Comparison of ENCODE assay signal across 1 cellular context in the genomic region with DNA sequence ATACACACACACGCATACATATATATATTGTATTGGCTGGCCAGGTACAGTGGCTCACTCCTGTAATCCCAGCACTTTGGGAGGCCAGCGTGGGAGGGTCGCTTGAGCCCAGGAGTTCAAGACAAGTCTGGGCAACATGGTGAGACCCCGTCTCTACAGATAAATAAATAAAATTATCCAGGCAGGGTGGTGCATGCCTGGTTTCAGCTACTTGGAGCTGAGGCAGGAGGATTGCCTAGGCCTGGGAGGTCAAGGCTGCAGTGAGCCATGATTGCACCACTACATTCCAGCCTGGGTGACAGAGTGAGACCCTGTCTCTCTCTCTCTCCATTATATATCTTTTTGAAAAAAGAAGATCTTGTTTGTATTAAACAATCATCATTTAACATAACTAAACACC.
A peak's percentile ranks its signal among the peaks of the same experiment; 100 is the strongest.
TF ChIP-seq lines count a peak whose summit lies in the region.

No MANE protein-coding gene starts in this region.

TF ChIP-seq in HepG2, 621 proteins besides CTCF, POLR2A, EP300 and RAD21 (continued from another document and continues in another):
- TF ChIP-seq, protein P1, sequence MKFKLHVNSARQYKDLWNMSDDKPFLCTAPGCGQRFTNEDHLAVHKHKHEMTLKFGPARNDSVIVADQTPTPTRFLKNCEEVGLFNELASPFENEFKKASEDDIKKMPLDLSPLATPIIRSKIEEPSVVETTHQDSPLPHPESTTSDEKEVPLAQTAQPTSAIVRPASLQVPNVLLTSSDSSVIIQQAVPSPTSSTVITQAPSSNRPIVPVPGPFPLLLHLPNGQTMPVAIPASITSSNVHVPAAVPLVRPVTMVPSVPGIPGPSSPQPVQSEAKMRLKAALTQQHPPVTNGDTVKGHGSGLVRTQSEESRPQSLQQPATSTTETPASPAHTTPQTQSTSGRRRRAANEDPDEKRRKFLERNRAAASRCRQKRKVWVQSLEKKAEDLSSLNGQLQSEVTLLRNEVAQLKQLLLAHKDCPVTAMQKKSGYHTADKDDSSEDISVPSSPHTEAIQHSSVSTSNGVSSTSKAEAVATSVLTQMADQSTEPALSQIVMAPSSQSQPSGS (CRISPR knock-in tag; IDR thresholded peaks at IDR 0.05) = peak; percentile 31; the same call in 1 of the 2 replicates
- no peak for TF ChIP-seq SOX13 (IDR thresholded peaks at IDR 0.05)
- peak in 1 of 2 experiments; percentile 63; a peak in 2 of 4 replicates for TF ChIP-seq SOX13 (CRISPR knock-in tag; conservative IDR thresholded peaks at IDR 0.05 in 1 of 2, IDR thresholded peaks at IDR 0.05 in 1 of 2)
- TF ChIP-seq KMT2A (CRISPR knock-in tag; IDR thresholded peaks at IDR 0.05) = no peak
- peak; percentile 77; the same call in 1 of the 2 replicates for TF ChIP-seq NR2C2 (CRISPR knock-in tag; IDR thresholded peaks at IDR 0.05; ENCODE audit: borderline replicate concordance)
- no peak for TF ChIP-seq ZNF180 (CRISPR knock-in tag; IDR thresholded peaks at IDR 0.05; ENCODE audit: borderline replicate concordance, low read depth)
- TF ChIP-seq MXI1 (IDR thresholded peaks at IDR 0.05; ENCODE audit: borderline replicate concordance, low read depth, low read length) = no peak
- 0 out of 2 replicates have a peak, but pooled peaks have one; percentile 18 for TF ChIP-seq HMG20A (CRISPR knock-in tag; IDR thresholded peaks at IDR 0.05; ENCODE audit: borderline replicate concordance)
- TF ChIP-seq, protein P2, sequence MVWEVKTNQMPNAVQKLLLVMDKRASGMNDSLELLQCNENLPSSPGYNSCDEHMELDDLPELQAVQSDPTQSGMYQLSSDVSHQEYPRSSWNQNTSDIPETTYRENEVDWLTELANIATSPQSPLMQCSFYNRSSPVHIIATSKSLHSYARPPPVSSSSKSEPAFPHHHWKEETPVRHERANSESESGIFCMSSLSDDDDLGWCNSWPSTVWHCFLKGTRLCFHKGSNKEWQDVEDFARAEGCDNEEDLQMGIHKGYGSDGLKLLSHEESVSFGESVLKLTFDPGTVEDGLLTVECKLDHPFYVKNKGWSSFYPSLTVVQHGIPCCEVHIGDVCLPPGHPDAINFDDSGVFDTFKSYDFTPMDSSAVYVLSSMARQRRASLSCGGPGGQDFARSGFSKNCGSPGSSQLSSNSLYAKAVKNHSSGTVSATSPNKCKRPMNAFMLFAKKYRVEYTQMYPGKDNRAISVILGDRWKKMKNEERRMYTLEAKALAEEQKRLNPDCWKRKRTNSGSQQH (CRISPR knock-in tag; IDR thresholded peaks at IDR 0.05; ENCODE audit: low read depth) = no peak
- no peak for TF ChIP-seq ZNF572 (CRISPR knock-in tag; IDR thresholded peaks at IDR 0.05)
- TF ChIP-seq, protein P3, sequence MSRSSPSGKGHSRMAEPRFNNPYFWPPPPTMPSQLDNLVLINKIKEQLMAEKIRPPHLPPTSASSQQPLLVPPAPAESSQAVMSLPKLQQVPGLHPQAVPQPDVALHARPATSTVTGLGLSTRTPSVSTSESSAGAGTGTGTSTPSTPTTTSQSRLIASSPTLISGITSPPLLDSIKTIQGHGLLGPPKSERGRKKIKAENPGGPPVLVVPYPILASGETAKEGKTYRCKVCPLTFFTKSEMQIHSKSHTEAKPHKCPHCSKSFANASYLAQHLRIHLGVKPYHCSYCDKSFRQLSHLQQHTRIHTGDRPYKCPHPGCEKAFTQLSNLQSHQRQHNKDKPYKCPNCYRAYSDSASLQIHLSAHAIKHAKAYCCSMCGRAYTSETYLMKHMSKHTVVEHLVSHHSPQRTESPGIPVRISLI (CRISPR knock-in tag; IDR thresholded peaks at IDR 0.05; ENCODE audit: borderline replicate concordance) = peak; percentile 26; the same call in 1 of the 2 replicates
- no peak for TF ChIP-seq SIN3B (IDR thresholded peaks at IDR 0.05; ENCODE audit: low read length)
- TF ChIP-seq, protein P4, sequence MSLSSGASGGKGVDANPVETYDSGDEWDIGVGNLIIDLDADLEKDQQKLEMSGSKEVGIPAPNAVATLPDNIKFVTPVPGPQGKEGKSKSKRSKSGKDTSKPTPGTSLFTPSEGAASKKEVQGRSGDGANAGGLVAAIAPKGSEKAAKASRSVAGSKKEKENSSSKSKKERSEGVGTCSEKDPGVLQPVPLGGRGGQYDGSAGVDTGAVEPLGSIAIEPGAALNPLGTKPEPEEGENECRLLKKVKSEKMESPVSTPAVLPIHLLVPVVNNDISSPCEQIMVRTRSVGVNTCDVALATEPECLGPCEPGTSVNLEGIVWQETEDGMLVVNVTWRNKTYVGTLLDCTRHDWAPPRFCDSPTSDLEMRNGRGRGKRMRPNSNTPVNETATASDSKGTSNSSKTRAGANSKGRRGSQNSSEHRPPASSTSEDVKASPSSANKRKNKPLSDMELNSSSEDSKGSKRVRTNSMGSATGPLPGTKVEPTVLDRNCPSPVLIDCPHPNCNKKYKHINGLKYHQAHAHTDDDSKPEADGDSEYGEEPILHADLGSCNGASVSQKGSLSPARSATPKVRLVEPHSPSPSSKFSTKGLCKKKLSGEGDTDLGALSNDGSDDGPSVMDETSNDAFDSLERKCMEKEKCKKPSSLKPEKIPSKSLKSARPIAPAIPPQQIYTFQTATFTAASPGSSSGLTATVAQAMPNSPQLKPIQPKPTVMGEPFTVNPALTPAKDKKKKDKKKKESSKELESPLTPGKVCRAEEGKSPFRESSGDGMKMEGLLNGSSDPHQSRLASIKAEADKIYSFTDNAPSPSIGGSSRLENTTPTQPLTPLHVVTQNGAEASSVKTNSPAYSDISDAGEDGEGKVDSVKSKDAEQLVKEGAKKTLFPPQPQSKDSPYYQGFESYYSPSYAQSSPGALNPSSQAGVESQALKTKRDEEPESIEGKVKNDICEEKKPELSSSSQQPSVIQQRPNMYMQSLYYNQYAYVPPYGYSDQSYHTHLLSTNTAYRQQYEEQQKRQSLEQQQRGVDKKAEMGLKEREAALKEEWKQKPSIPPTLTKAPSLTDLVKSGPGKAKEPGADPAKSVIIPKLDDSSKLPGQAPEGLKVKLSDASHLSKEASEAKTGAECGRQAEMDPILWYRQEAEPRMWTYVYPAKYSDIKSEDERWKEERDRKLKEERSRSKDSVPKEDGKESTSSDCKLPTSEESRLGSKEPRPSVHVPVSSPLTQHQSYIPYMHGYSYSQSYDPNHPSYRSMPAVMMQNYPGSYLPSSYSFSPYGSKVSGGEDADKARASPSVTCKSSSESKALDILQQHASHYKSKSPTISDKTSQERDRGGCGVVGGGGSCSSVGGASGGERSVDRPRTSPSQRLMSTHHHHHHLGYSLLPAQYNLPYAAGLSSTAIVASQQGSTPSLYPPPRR (CRISPR knock-in tag; IDR thresholded peaks at IDR 0.05; ENCODE audit: borderline replicate concordance) = 0 out of 2 replicates have a peak, but pooled peaks have one; percentile 44
- TF ChIP-seq, protein P5, sequence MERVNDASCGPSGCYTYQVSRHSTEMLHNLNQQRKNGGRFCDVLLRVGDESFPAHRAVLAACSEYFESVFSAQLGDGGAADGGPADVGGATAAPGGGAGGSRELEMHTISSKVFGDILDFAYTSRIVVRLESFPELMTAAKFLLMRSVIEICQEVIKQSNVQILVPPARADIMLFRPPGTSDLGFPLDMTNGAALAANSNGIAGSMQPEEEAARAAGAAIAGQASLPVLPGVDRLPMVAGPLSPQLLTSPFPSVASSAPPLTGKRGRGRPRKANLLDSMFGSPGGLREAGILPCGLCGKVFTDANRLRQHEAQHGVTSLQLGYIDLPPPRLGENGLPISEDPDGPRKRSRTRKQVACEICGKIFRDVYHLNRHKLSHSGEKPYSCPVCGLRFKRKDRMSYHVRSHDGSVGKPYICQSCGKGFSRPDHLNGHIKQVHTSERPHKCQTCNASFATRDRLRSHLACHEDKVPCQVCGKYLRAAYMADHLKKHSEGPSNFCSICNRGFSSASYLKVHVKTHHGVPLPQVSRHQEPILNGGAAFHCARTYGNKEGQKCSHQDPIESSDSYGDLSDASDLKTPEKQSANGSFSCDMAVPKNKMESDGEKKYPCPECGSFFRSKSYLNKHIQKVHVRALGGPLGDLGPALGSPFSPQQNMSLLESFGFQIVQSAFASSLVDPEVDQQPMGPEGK (CRISPR knock-in tag; IDR thresholded peaks at IDR 0.05) = peak; percentile 22; the same call in 1 of the 2 replicates
- peak; percentile 13; the same call in 1 of the 2 replicates for TF ChIP-seq CREM (IDR thresholded peaks at IDR 0.05)
- TF ChIP-seq CREM (CRISPR knock-in tag; IDR thresholded peaks at IDR 0.05) = no peak
- peak; percentile 51; the same call in 1 of the 2 replicates for TF ChIP-seq BCL6 (CRISPR knock-in tag; IDR thresholded peaks at IDR 0.05)
- TF ChIP-seq ZBTB20 (CRISPR knock-in tag; IDR thresholded peaks at IDR 0.05; ENCODE audit: borderline replicate concordance, low read depth) = no peak
- TF ChIP-seq NR2F1 (CRISPR knock-in tag; IDR thresholded peaks at IDR 0.05) = peak; percentile 79; a peak in 3 of 4 replicates
- TF ChIP-seq, protein P6, sequence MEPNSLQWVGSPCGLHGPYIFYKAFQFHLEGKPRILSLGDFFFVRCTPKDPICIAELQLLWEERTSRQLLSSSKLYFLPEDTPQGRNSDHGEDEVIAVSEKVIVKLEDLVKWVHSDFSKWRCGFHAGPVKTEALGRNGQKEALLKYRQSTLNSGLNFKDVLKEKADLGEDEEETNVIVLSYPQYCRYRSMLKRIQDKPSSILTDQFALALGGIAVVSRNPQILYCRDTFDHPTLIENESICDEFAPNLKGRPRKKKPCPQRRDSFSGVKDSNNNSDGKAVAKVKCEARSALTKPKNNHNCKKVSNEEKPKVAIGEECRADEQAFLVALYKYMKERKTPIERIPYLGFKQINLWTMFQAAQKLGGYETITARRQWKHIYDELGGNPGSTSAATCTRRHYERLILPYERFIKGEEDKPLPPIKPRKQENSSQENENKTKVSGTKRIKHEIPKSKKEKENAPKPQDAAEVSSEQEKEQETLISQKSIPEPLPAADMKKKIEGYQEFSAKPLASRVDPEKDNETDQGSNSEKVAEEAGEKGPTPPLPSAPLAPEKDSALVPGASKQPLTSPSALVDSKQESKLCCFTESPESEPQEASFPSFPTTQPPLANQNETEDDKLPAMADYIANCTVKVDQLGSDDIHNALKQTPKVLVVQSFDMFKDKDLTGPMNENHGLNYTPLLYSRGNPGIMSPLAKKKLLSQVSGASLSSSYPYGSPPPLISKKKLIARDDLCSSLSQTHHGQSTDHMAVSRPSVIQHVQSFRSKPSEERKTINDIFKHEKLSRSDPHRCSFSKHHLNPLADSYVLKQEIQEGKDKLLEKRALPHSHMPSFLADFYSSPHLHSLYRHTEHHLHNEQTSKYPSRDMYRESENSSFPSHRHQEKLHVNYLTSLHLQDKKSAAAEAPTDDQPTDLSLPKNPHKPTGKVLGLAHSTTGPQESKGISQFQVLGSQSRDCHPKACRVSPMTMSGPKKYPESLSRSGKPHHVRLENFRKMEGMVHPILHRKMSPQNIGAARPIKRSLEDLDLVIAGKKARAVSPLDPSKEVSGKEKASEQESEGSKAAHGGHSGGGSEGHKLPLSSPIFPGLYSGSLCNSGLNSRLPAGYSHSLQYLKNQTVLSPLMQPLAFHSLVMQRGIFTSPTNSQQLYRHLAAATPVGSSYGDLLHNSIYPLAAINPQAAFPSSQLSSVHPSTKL (CRISPR knock-in tag; IDR thresholded peaks at IDR 0.05) = peak; percentile 82
- TF ChIP-seq, protein P7, sequence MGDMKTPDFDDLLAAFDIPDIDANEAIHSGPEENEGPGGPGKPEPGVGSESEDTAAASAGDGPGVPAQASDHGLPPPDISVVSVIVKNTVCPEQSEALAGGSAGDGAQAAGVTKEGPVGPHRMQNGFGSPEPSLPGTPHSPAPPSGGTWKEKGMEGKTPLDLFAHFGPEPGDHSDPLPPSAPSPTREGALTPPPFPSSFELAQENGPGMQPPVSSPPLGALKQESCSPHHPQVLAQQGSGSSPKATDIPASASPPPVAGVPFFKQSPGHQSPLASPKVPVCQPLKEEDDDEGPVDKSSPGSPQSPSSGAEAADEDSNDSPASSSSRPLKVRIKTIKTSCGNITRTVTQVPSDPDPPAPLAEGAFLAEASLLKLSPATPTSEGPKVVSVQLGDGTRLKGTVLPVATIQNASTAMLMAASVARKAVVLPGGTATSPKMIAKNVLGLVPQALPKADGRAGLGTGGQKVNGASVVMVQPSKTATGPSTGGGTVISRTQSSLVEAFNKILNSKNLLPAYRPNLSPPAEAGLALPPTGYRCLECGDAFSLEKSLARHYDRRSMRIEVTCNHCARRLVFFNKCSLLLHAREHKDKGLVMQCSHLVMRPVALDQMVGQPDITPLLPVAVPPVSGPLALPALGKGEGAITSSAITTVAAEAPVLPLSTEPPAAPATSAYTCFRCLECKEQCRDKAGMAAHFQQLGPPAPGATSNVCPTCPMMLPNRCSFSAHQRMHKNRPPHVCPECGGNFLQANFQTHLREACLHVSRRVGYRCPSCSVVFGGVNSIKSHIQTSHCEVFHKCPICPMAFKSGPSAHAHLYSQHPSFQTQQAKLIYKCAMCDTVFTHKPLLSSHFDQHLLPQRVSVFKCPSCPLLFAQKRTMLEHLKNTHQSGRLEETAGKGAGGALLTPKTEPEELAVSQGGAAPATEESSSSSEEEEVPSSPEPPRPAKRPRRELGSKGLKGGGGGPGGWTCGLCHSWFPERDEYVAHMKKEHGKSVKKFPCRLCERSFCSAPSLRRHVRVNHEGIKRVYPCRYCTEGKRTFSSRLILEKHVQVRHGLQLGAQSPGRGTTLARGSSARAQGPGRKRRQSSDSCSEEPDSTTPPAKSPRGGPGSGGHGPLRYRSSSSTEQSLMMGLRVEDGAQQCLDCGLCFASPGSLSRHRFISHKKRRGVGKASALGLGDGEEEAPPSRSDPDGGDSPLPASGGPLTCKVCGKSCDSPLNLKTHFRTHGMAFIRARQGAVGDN (CRISPR knock-in tag; IDR thresholded peaks at IDR 0.05) = peak; percentile 13; the same call in 1 of the 2 replicates
- TF ChIP-seq ZFX (CRISPR knock-in tag; IDR thresholded peaks at IDR 0.05; ENCODE audit: low read depth) = peak; percentile 60; the same call in 1 of the 2 replicates
- TF ChIP-seq ZNF205 (CRISPR knock-in tag; IDR thresholded peaks at IDR 0.05) = no peak
- TF ChIP-seq GATAD2A (CRISPR knock-in tag; IDR thresholded peaks at IDR 0.05) = peak; percentile 85
- no peak for TF ChIP-seq NFYB (CRISPR knock-in tag; IDR thresholded peaks at IDR 0.05)
- peak; percentile 63; the same call in 1 of the 2 replicates for TF ChIP-seq DPF2 (CRISPR knock-in tag; IDR thresholded peaks at IDR 0.05; ENCODE audit: borderline replicate concordance, low read depth)
- TF ChIP-seq RARA (CRISPR knock-in tag; IDR thresholded peaks at IDR 0.05) = peak; percentile 89
- peak; percentile 89 for TF ChIP-seq NR2F6 (IDR thresholded peaks at IDR 0.05)
- peak; percentile 96 for TF ChIP-seq NR2F6 (CRISPR knock-in tag; IDR thresholded peaks at IDR 0.05)
- TF ChIP-seq, protein P8, sequence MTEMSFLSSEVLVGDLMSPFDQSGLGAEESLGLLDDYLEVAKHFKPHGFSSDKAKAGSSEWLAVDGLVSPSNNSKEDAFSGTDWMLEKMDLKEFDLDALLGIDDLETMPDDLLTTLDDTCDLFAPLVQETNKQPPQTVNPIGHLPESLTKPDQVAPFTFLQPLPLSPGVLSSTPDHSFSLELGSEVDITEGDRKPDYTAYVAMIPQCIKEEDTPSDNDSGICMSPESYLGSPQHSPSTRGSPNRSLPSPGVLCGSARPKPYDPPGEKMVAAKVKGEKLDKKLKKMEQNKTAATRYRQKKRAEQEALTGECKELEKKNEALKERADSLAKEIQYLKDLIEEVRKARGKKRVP (CRISPR knock-in tag; IDR thresholded peaks at IDR 0.05) = peak in 1 of 2 experiments; percentile 50; a peak in 1 of 4 replicates
- TF ChIP-seq, protein P9, sequence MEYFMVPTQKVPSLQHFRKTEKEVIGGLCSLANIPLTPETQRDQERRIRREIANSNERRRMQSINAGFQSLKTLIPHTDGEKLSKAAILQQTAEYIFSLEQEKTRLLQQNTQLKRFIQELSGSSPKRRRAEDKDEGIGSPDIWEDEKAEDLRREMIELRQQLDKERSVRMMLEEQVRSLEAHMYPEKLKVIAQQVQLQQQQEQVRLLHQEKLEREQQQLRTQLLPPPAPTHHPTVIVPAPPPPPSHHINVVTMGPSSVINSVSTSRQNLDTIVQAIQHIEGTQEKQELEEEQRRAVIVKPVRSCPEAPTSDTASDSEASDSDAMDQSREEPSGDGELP (IDR thresholded peaks at IDR 0.05; ENCODE audit: borderline replicate concordance, low read depth) = 0 out of 2 replicates have a peak, but pooled peaks have one; percentile 16
- no peak for TF ChIP-seq SOX6 (IDR thresholded peaks at IDR 0.05)
- TF ChIP-seq SOX6 (CRISPR knock-in tag; IDR thresholded peaks at IDR 0.05) = peak; percentile 34; the same call in 1 of the 2 replicates
- TF ChIP-seq HNF4A (CRISPR knock-in tag; IDR thresholded peaks at IDR 0.05) = peak; percentile 61
- TF ChIP-seq ZNF431 (CRISPR knock-in tag; IDR thresholded peaks at IDR 0.05; ENCODE audit: borderline replicate concordance, low read depth) = no peak
